2 cellular contexts compared by ENCODE assay signal in the genomic region with DNA sequence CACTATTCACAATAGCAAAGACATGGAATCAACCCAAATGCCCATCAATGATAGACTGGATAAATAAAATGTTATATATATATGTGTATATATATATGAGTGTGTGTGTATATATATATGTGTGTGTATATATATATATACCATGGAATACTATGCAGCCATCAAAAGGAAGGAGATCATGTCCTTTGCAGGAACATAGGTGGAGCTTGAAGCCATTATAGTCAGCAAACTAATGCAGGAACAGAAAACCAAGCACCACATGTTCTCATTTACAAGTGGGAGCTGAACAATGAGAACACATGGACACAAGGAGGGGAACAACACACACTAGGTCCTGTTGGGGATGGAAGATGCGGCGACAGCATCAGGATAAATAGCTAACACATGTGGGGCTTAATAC. TPM values are rescaled to one million over a fixed set of nuclear protein-coding genes. Genes with fewer than 3 reads are reported as not detected.
"Had no signal": no experiment of that assay in that cellular context is flagged by ENCODE, and none has a peak within 500 bp of the region (broad histone marks: within the 10 kb centered on the region; RNA-seq: fewer than 3 reads in every experiment).

No MANE protein-coding gene starts in this region.

RNA-seq across cellular contexts. Expression of gene PRTFDC1, which starts 32.2 kb away (rescaled TPM):
- total RNA-seq: HepG2, HT1080 had no signal
- polyA plus RNA-seq: HepG2 had no signal
